In genomic region chr20:54856202-54856601, GRCh38 we compare ENCODE assay signal across 27 cellular contexts.
DNase-seq lines count a peak whose midpoint lies in the region; TF ChIP-seq lines count a peak whose summit lies in the region.
"Had no signal": no experiment of that assay in that cellular context is flagged by ENCODE, and none has a peak within 500 bp of the region (broad histone marks: within the 10 kb centered on the region; RNA-seq: fewer than 3 reads in every experiment).

No MANE protein-coding gene starts in this region.

- TF ChIP-seq CTCF in osteoblast (IDR thresholded peaks at IDR 0.05; ENCODE audit: extremely low read depth, low read depth, low read length) = no peak

- H3K4me3 ChIP-seq in osteoblast (ENCODE audit: insufficient read depth, low read length) = no peak overlapping the region
- H3K4me3 ChIP-seq: A549; BLaER1; BLaER1 treated with 17β-estradiol and CSF1 and Interleukin-3, amounts not matched to agents 10 nM and 100 nM had no signal

- no peaks in the 10 kb centered on the region for H3K4me1 ChIP-seq in osteoblast (ENCODE audit: insufficient read depth, low read length)
- H3K4me1 ChIP-seq: A549; BE2C; BLaER1; BLaER1 treated with 17β-estradiol and CSF1 and Interleukin-3, amounts not matched to agents 10 nM and 100 nM; Caco-2 had no signal

- H3K27me3 ChIP-seq in osteoblast (ENCODE audit: insufficient read depth, low read length) = no peaks in the 10 kb centered on the region
- H3K27me3 ChIP-seq: BE2C; BLaER1; BLaER1 treated with 17β-estradiol and CSF1 and Interleukin-3, amounts not matched to agents 10 nM and 100 nM had no signal

- no peak overlapping the region for H3K27ac ChIP-seq in osteoblast (ENCODE audit: low read depth, low read length)
- H3K27ac ChIP-seq: 22Rv1; A549; BLaER1; BLaER1 treated with 17β-estradiol and CSF1 and Interleukin-3, amounts not matched to agents 10 nM and 100 nM; C4-2B had no signal

- H3K79me2 ChIP-seq in osteoblast (ENCODE audit: insufficient read depth, low read length) = no peaks in the 10 kb centered on the region

- peaks cover 2% of the 10 kb centered on the region for H3K9me3 ChIP-seq in osteoblast (ENCODE audit: low read depth, low read length)
- H3K9me3 ChIP-seq: A549; BE2C; BLaER1; BLaER1 treated with 17β-estradiol and CSF1 and Interleukin-3, amounts not matched to agents 10 nM and 100 nM; Caco-2 had no signal

- H3K36me3 ChIP-seq in osteoblast (ENCODE audit: insufficient read depth, low read length) = no peaks in the 10 kb centered on the region
- H3K36me3 ChIP-seq: BE2C; BLaER1; BLaER1 treated with 17β-estradiol and CSF1 and Interleukin-3, amounts not matched to agents 10 nM and 100 nM had no signal

- H2AFZ ChIP-seq in osteoblast (ENCODE audit: low read length) = no peak overlapping the region

- peak; percentile 52 for DNase-seq in osteoblast (ENCODE audit: insufficient read length, low spot score, missing footprints)
- DNase-seq in stimulated activated CD4-positive, alpha-beta T cell treated with anti-CD3 and anti-CD28 coated beads, Interleukin-15, amount 100 ng/mL, for 24 hours = no peak
- DNase-seq: 8988T; ACHN; AML-193; BE2C; C1 segment of cervical spinal cord; Caco-2; Calu3; CD4-positive, alpha-beta memory T cell; CD4-positive, alpha-beta T cell; CD4-positive, CD25-positive, alpha-beta regulatory T cell; CD8-positive, alpha-beta memory T cell; CD8-positive, alpha-beta T cell; COR-L47; DMS 273 treated with DMSO at 0.1 percent for 48 hours; DMS153; DMS53; DMS79; DMS79 treated with DMSO at 0.1 percent for 48 hours; DND-41; EL had no signal

- H4K20me1 ChIP-seq in osteoblast (ENCODE audit: insufficient read depth, low read length) = no peaks in the 10 kb centered on the region
- H4K20me1 ChIP-seq: BLaER1; BLaER1 treated with 17β-estradiol and CSF1 and Interleukin-3, amounts not matched to agents 10 nM and 100 nM had no signal

- no peak overlapping the region for H3K4me2 ChIP-seq in osteoblast (ENCODE audit: insufficient read depth, low read length)
- H3K4me2 ChIP-seq: A549; BLaER1; BLaER1 treated with 17β-estradiol and CSF1 and Interleukin-3, amounts not matched to agents 10 nM and 100 nM had no signal
